Comparison of ENCODE assay signal across 8 cellular contexts in the genomic region with DNA sequence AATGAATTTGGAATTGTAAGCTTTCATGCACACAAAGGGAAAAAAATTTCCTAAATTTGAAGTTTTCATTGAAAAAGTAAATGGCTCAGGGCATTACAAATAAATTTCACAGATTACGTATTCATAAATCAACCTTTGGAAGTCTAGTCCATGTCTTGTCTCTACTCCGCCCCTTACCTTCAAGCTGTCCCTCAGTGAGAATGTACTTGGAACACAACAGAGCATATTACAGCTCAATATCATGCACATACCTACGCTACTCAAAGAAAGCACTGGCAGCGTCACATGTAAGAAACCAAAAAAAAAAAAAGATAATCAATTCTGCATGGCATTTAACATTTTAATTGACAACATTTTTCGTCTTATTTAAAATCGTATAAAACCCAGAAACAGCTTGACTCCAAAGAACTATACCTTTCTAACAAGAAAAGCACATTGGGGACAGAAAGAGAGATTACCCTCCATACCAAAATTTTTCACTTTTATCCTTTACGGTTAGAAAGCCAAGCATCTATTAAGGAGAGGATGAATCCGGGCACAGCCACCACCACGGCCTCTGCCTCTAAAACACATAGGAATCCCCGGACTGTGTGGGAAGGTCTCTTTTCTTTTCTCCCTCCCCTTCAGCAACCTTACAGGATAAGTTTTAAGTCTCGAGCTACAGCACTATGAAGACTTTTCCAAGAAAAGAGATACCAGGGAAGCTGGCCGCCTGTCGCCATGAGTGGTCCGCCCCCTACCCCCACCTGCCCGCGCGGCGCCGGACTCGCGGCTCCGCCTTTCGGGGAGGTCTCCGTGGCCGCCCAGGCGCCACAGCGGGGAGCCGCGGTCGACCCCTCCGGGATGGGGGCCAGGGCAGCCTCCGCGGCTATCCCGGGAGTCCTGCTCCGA. TPM values are rescaled to one million over a fixed set of nuclear protein-coding genes. Genes with fewer than 3 reads are reported as not detected.
DNase-seq lines count a peak whose midpoint lies in the region; ATAC-seq and TF ChIP-seq lines count a peak whose summit lies in the region.

No MANE protein-coding gene starts in this region.

- peak; percentile 48 for ATAC-seq in HG02870 (IDR thresholded peaks at IDR 0.05; ENCODE audit: unreplicated experiment)

- CTCF ChIA-PET in activated naive CD4-positive, alpha-beta T cell treated with anti-CD3 and anti-CD28 coated beads, Interleukin-2, amount 10 ng/mL, durations not matched to agents 7 days and 5 days (lab: Charles Lee) = interaction anchor here (1.0 to 1.5 kb wide), 2 partner anchors 16 to 192 kb away, joined by 4 to 5 read pairs; no protein-coding TSS in a partner anchor
- CTCF ChIA-PET in MCF 10A (lab: Yijun Ruan, JAX) = interaction anchor here (0.6 to 2.9 kb wide), 11 partner anchors 163 to 530 kb away, joined by 3 to 14 read pairs (median 3); no protein-coding TSS in a partner anchor

- no peak for DNase-seq in activated naive CD4-positive, alpha-beta T cell treated with anti-CD3 and anti-CD28 coated beads, Interleukin-2, amount 10 ng/mL, durations not matched to agents 7 days and 5 days
- no peak for DNase-seq in activated naive CD4-positive, alpha-beta T cell (lab: John Stamatoyannopoulos, UW)
- peak; percentile 36 for DNase-seq in NCI-H526 treated with DMSO at 0.1 percent for 48 hours (lab: John Stamatoyannopoulos, UW)
- DNase-seq in MCF 10A (ENCODE audit: unreplicated experiment) = peak; percentile 38
- no peak for DNase-seq in kidney epithelial cell (ENCODE audit: low read depth)
- no peak for DNase-seq in COR-L47 (lab: John Stamatoyannopoulos, UW)

- H3K4me1 ChIP-seq in subcutaneous abdominal adipose tissue (ENCODE audit: control insufficient read depth in 5 of 5, insufficient read depth in 5 of 5, low read length in 5 of 5) = peaks cover 0 to 29% (median 17%) of the 10 kb centered on the region in 5 donors

- H3K9ac ChIP-seq in subcutaneous abdominal adipose tissue (ENCODE audit: low read length in 5 of 5) = peak overlapping the region in 4 of 5 donors; percentile 64 to 95 (median 92)

- TSS peak; percentile 29 for BruUV-seq in MCF 10A (replicated peaks; lab: Mats Ljungman, UMichigan)

- H3K27ac ChIP-seq in subcutaneous abdominal adipose tissue (ENCODE audit: low read depth, low read length) = peak overlapping the region; percentile 93

- no peaks in the 10 kb centered on the region for H3K36me3 Mint-ChIP-seq in activated naive CD4-positive, alpha-beta T cell treated with anti-CD3 and anti-CD28 coated beads, Interleukin-2, amount 10 ng/mL, durations not matched to agents 7 days and 5 days
- peaks cover 6% of the 10 kb centered on the region for H3K36me3 Mint-ChIP-seq in MCF 10A (ENCODE audit: insufficient read depth, unreplicated experiment)

- H3K9me3 Mint-ChIP-seq in activated naive CD4-positive, alpha-beta T cell treated with anti-CD3 and anti-CD28 coated beads, Interleukin-2, amount 10 ng/mL, durations not matched to agents 7 days and 5 days = no peaks in the 10 kb centered on the region
- no peaks in the 10 kb centered on the region for H3K9me3 Mint-ChIP-seq in MCF 10A (ENCODE audit: unreplicated experiment)

- H3K27me3 ChIP-seq in kidney epithelial cell (ENCODE audit: control insufficient read depth, insufficient read depth, low read length) (no peaks in the 10 kb centered on the region), subcutaneous abdominal adipose tissue (ENCODE audit: control insufficient read depth in 5 of 5, insufficient read depth in 4 of 5, low read length in 5 of 5) (no peaks in the 10 kb centered on the region)

- H3K9me3 ChIP-seq in subcutaneous abdominal adipose tissue (ENCODE audit: control insufficient read depth in 5 of 5, low read length in 5 of 5) = no peaks in the 10 kb centered on the region

- intact Hi-C loops in MCF 10A (cut with micrococcal nuclease) = loop anchor here (1.0 to 10.0 kb wide), 3 partner anchors 165 to 250 kb away; no protein-coding TSS in a partner anchor

- H3K27me3 Mint-ChIP-seq in activated naive CD4-positive, alpha-beta T cell treated with anti-CD3 and anti-CD28 coated beads, Interleukin-2, amount 10 ng/mL, durations not matched to agents 7 days and 5 days = peaks cover 27% of the 10 kb centered on the region
- no peaks in the 10 kb centered on the region for H3K27me3 Mint-ChIP-seq in MCF 10A (ENCODE audit: insufficient read depth, unreplicated experiment)

- POLR2A ChIA-PET in MCF 10A (lab: Yijun Ruan, JAX) = interaction anchor here (0.5 to 7.9 kb wide), 34 partner anchors 8 to 299 kb away, joined by 3 to 205 read pairs (median 4); a partner anchor contains a TSS

- H3K4me3 ChIP-seq in kidney epithelial cell (ENCODE audit: low read depth, low read length) (peak overlapping the region; percentile 99), subcutaneous abdominal adipose tissue (ENCODE audit: low read depth in 1 of 5, low read length in 5 of 5) (peak overlapping the region; percentile 71 to 100 (median 96))

- H3K36me3 ChIP-seq in kidney epithelial cell (ENCODE audit: control insufficient read depth, insufficient read depth, low read length) (no peaks in the 10 kb centered on the region), subcutaneous abdominal adipose tissue (ENCODE audit: control insufficient read depth in 5 of 5, insufficient read depth in 5 of 5, low read length in 5 of 5) (no peaks in the 10 kb centered on the region)

- peaks cover 21% of the 10 kb centered on the region for H3K4me1 Mint-ChIP-seq in activated naive CD4-positive, alpha-beta T cell treated with anti-CD3 and anti-CD28 coated beads, Interleukin-2, amount 10 ng/mL, durations not matched to agents 7 days and 5 days
- peaks cover 19% of the 10 kb centered on the region for H3K4me1 Mint-ChIP-seq in MCF 10A (ENCODE audit: insufficient read depth, unreplicated experiment)

- no peak for TF ChIP-seq CTCF in MCF 10A (IDR thresholded peaks at IDR 0.05; ENCODE audit: unreplicated experiment)
- no peak for TF ChIP-seq CTCF in kidney epithelial cell (IDR thresholded peaks at IDR 0.05; ENCODE audit: insufficient read depth, low read length, poor library complexity, severe bottlenecking)

- peak overlapping the region; percentile 92 for H3K4me3 Mint-ChIP-seq in activated naive CD4-positive, alpha-beta T cell treated with anti-CD3 and anti-CD28 coated beads, Interleukin-2, amount 10 ng/mL, durations not matched to agents 7 days and 5 days
- peak overlapping the region; percentile 97 for H3K4me3 Mint-ChIP-seq in MCF 10A (ENCODE audit: unreplicated experiment)

- peak overlapping the region; percentile 52 for H3K27ac Mint-ChIP-seq in activated naive CD4-positive, alpha-beta T cell treated with anti-CD3 and anti-CD28 coated beads, Interleukin-2, amount 10 ng/mL, durations not matched to agents 7 days and 5 days
- peak overlapping the region; percentile 93 for H3K27ac Mint-ChIP-seq in MCF 10A (ENCODE audit: low read depth, unreplicated experiment)

RNA-seq across cellular contexts. Expression of a gene that starts 1.1 kb away (rescaled TPM):
- 91.9 and 101 TPM in 2 replicates for total RNA-seq in MCF 10A (2022)
- total RNA-seq in kidney epithelial cell = 90.3 and 98.3 TPM in 2 replicates

RNA-seq across cellular contexts. Expression of a gene that starts 56.6 kb away (rescaled TPM):
- 51.8 and 69.0 TPM in 2 replicates for total RNA-seq in MCF 10A (2022)
- 45.4 and 59.8 TPM in 2 replicates for total RNA-seq in kidney epithelial cell

Comparison
In these comparisons a context has a peak if more than half of its experiments do, and no peak if none do; other contexts are left out.
1. DNase-seq: peak in NCI-H526 treated with DMSO at 0.1 percent for 48 hours (single experiment) and MCF 10A (single experiment); none in activated naive CD4-positive, alpha-beta T cell treated with anti-CD3 and anti-CD28 coated beads, Interleukin-2, amount 10 ng/mL, durations not matched to agents 7 days and 5 days (single experiment), activated naive CD4-positive, alpha-beta T cell (0 of 4), kidney epithelial cell (single experiment) and COR-L47 (single experiment).